In the genomic region with DNA sequence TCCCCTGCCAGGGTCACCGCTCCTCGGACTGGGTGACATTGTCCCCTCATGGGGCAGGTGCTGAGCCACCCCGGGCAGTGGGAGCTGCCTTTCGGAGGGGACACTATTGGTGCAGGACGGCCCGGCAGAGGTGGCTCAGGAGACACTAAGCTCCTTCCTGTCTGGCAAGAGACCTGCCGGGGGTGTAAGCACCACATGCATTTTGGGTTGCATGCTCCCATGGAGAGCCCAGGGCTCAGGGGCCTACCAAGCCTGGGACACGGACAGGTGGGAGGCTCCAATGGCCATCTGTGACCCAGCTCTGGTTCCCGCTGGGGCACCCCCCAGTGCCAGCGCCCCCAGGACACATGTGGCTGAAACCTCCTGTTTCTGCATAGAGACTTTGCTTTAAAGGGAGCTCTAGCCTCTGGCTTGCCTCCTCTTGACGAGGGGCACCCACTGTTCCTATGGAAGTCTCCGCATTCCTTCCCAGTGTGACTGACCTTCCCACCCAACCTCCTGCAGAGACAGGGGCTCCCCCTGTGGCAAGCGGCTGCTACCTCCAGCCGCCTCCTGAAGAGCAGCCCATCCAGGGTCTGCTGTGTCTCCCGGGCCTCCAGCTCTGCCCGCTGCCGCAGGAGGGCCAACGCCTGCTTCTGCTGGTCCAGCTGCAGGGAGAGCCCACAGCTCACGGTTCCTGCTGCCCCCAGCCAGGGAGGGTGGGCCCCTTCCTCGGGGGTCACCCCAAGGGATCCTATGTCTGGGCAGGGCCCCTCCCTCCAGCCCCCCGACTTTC, we compare ENCODE assay signal across 19 cellular contexts. TPM values are rescaled to one million over a fixed set of nuclear protein-coding genes. Genes with fewer than 3 reads are reported as not detected.
"Had no signal": no experiment of that assay in that cellular context is flagged by ENCODE, and none has a peak within 500 bp of the region (broad histone marks: within the 10 kb centered on the region; RNA-seq: fewer than 3 reads in every experiment).

No MANE protein-coding gene starts in this region.

- H3K4me3 ChIP-seq: body of pancreas, gastrocnemius medialis, right atrium auricular region, smooth muscle cell, tibial nerve, vagina had no signal

- DNase-seq: activated CD4-positive, alpha-beta memory T cell treated with anti-CD3 and anti-CD28 coated beads for 36 hours; activated CD4-positive, alpha-beta T cell treated with anti-CD3 and anti-CD28 coated beads for 1 hour; activated effector memory CD4-positive, alpha-beta T cell treated with anti-CD3 and anti-CD28 coated beads, Interleukin-2, amount 50 U/mL, for 16 hours; activated T-cell treated with anti-CD3 and anti-CD28 coated beads, Interleukin-2, amount 50 U/mL, for 4 hours; amniotic stem cell; body of pancreas; effector memory CD4-positive, alpha-beta T cell; gastrocnemius medialis had no signal

- ATAC-seq: activated naive CD4-positive, alpha-beta T cell treated with anti-CD3 and anti-CD28 coated beads, Interleukin-2, amount 50 U/mL, for 72 hours; activated T-cell treated with anti-CD3 and anti-CD28 coated beads, Interleukin-2, amount 50 U/mL, for 4 hours; body of pancreas; gastrocnemius medialis had no signal

- H3K4me1 Mint-ChIP-seq: central memory CD8-positive, alpha-beta T cell; mesothelial cell of epicardium; stimulated activated effector memory CD8-positive, alpha-beta T cell treated with anti-CD3 and anti-CD28 coated beads, Interleukin-12 subunit alpha, Interleukin-12 subunit beta, amount 100 ng/mL, for 72 hours had no signal

- H3K9ac ChIP-seq: parathyroid adenoma had no signal

- H3K27me3 ChIP-seq: body of pancreas, right atrium auricular region, vagina had no signal

- H3K4me3 Mint-ChIP-seq: activated CD4-positive, alpha-beta memory T cell treated with anti-CD3 and anti-CD28 coated beads for 36 hours; activated T-cell treated with anti-CD3 and anti-CD28 coated beads, Interleukin-2, amount 50 U/mL, for 4 hours; central memory CD8-positive, alpha-beta T cell; mesothelial cell of epicardium; stimulated activated effector memory CD8-positive, alpha-beta T cell treated with anti-CD3 and anti-CD28 coated beads, Interleukin-12 subunit alpha, Interleukin-12 subunit beta, amount 100 ng/mL, for 72 hours had no signal

- H3K27ac ChIP-seq: body of pancreas, epithelial cell of prostate, gastrocnemius medialis, parathyroid adenoma, right atrium auricular region, tibial nerve, vagina had no signal

- H3K36me3 Mint-ChIP-seq: activated CD4-positive, alpha-beta memory T cell treated with anti-CD3 and anti-CD28 coated beads for 36 hours; activated naive CD4-positive, alpha-beta T cell treated with anti-CD3 and anti-CD28 coated beads, Interleukin-2, amount 50 U/mL, for 72 hours; mesothelial cell of epicardium; stimulated activated effector memory CD8-positive, alpha-beta T cell treated with anti-CD3 and anti-CD28 coated beads, Interleukin-12 subunit alpha, Interleukin-12 subunit beta, amount 100 ng/mL, for 72 hours had no signal

- H3K4me1 ChIP-seq: body of pancreas, gastrocnemius medialis, parathyroid adenoma, right atrium auricular region, tibial nerve, vagina had no signal

- H3K9me3 ChIP-seq: body of pancreas, gastrocnemius medialis, right atrium auricular region, tibial nerve, vagina had no signal

- H3K36me3 ChIP-seq: gastrocnemius medialis, right atrium auricular region, tibial nerve, vagina had no signal

- H3K9me3 Mint-ChIP-seq: activated CD4-positive, alpha-beta memory T cell treated with anti-CD3 and anti-CD28 coated beads for 36 hours; activated naive CD4-positive, alpha-beta T cell treated with anti-CD3 and anti-CD28 coated beads, Interleukin-2, amount 50 U/mL, for 72 hours; activated T-cell treated with anti-CD3 and anti-CD28 coated beads, Interleukin-2, amount 50 U/mL, for 4 hours; central memory CD8-positive, alpha-beta T cell; mesothelial cell of epicardium; stimulated activated effector memory CD8-positive, alpha-beta T cell treated with anti-CD3 and anti-CD28 coated beads, Interleukin-12 subunit alpha, Interleukin-12 subunit beta, amount 100 ng/mL, for 72 hours had no signal

- H3K27ac Mint-ChIP-seq: activated naive CD4-positive, alpha-beta T cell treated with anti-CD3 and anti-CD28 coated beads, Interleukin-2, amount 50 U/mL, for 72 hours; mesothelial cell of epicardium; stimulated activated effector memory CD8-positive, alpha-beta T cell treated with anti-CD3 and anti-CD28 coated beads, Interleukin-12 subunit alpha, Interleukin-12 subunit beta, amount 100 ng/mL, for 72 hours had no signal

RNA-seq across cellular contexts. Expression of gene CCDC187, which starts 28.1 kb away (rescaled TPM):
- total RNA-seq: activated CD4-positive, alpha-beta memory T cell treated with anti-CD3 and anti-CD28 coated beads for 36 hours; gastrocnemius medialis; right atrium auricular region; smooth muscle cell; subcutaneous adipose tissue; vagina had no signal
